8 cellular contexts compared by ENCODE assay signal in genomic region chr4:164977243-164978164, GRCh38. TPM values are rescaled to one million over a fixed set of nuclear protein-coding genes. Genes with fewer than 3 reads are reported as not detected.
DNase-seq lines count a peak whose midpoint lies in the region; ATAC-seq, FAIRE-seq and TF ChIP-seq lines count a peak whose summit lies in the region.

TRIM61 (minus strand) TSS chr4:164977657; CDS start chr4:164970002, 7,655 bp downstream.

- no peaks in the 10 kb centered on the region for H4K20me1 ChIP-seq in hepatocyte (ENCODE audit: insufficient read depth, poor library complexity, severe bottlenecking)

- no peaks in the 10 kb centered on the region for H3K4me1 ChIP-seq in colonic mucosa
- no peaks in the 10 kb centered on the region for H3K4me1 ChIP-seq in muscle layer of colon (ENCODE audit: insufficient read depth, low read length)
- H3K4me1 ChIP-seq in hepatocyte (ENCODE audit: insufficient read depth), result no peaks in the 10 kb centered on the region

- no peaks in the 10 kb centered on the region for H3K9me2 ChIP-seq in hepatocyte (replicated peaks; ENCODE audit: insufficient read depth)

- 91% methylated on average over 27 of the region's 27 CpGs for WGBS in hepatocyte (ENCODE audit: low lambda C conversion rate, missing lambda C conversion rate)

- H3K9ac ChIP-seq in colonic mucosa (ENCODE audit: low read depth in 2 of 2, low read length in 2 of 2), result no peak within 1 kb of the TSS
- H3K9ac ChIP-seq in muscle layer of colon (ENCODE audit: low read length), result peak within 1 kb of the TSS; percentile 16

- no peak within 1 kb of the TSS for H2AFZ ChIP-seq in hepatocyte

- H3K27me3 ChIP-seq in colonic mucosa, result no peaks in the 10 kb centered on the region
- H3K27me3 ChIP-seq in muscle layer of colon (ENCODE audit: control insufficient read depth in 1 of 2, insufficient read depth in 2 of 2, low read length in 2 of 2), result no peaks in the 10 kb centered on the region
- no peaks in the 10 kb centered on the region for H3K27me3 ChIP-seq in hepatocyte

- no peaks in the 10 kb centered on the region for H3K79me2 ChIP-seq in hepatocyte

- TF ChIP-seq CTCF in colonic mucosa (IDR thresholded peaks at IDR 0.05) (no peak), hepatocyte (IDR thresholded peaks at IDR 0.05; ENCODE audit: poor library complexity) (no peak)

- DNase-seq in GM18507 (ENCODE audit: extremely low spot score, insufficient read length, low read depth) (peak; percentile 77), colonic mucosa (peak; percentile 33), hepatocyte (ENCODE audit: low spot score) (no peak), D341Med (ENCODE audit: low spot score) (no peak)
- peak in 5 of 6 experiments; percentile 1 to 34 (median 17) for DNase-seq in stimulated activated naive CD4-positive, alpha-beta T cell (lab: John Stamatoyannopoulos, UW)

- no peak within 1 kb of the TSS for H3K27ac ChIP-seq in colonic mucosa
- H3K27ac ChIP-seq in muscle layer of colon (ENCODE audit: low read depth, low read length), result no peak within 1 kb of the TSS
- no peak within 1 kb of the TSS for H3K27ac ChIP-seq in hepatocyte

- no peak within 1 kb of the TSS for H3K4me2 ChIP-seq in hepatocyte

- H3K36me3 ChIP-seq in colonic mucosa (no peaks in the 10 kb centered on the region), muscle layer of colon (ENCODE audit: insufficient read depth, low read length) (no peaks in the 10 kb centered on the region), hepatocyte (replicated peaks; ENCODE audit: insufficient read depth, low read depth) (no peaks in the 10 kb centered on the region)

- no peaks in the 10 kb centered on the region for H3K9me3 ChIP-seq in colonic mucosa
- H3K9me3 ChIP-seq in muscle layer of colon (ENCODE audit: low read length), result no peaks in the 10 kb centered on the region
- H3K9me3 ChIP-seq in hepatocyte (ENCODE audit: low read depth), result no peaks in the 10 kb centered on the region

- peak; percentile 71 for ATAC-seq in HG02884 (IDR thresholded peaks at IDR 0.05; ENCODE audit: unreplicated experiment)
- peak; percentile 73 to 78 for ATAC-seq in activated CD4-positive, CD25-positive, alpha-beta regulatory T cell treated with anti-CD3 and anti-CD28 coated beads, Interleukin-2, amount 50 U/mL, for 24 hours

- intact Hi-C loops in colonic mucosa (cut with DNase I), result no loop called here

- H3K4me3 ChIP-seq in colonic mucosa, result no peak within 1 kb of the TSS
- H3K4me3 ChIP-seq in muscle layer of colon (ENCODE audit: low read depth in 1 of 2, low read length in 2 of 2), result peak within 1 kb of the TSS; percentile 64 to 68
- H3K4me3 ChIP-seq in hepatocyte, result no peak within 1 kb of the TSS

- FAIRE-seq in GM18507 (lab: Jason Lieb, UNC), result peak; percentile 84

RNA-seq across cellular contexts. Expression of gene TRIM61, which starts in this region (rescaled TPM):
- total RNA-seq in colonic mucosa, result under 1 TPM in 1 of 2 donors, not detected in 1; 0.49 TPM
- total RNA-seq in hepatocyte, result not detected in 2 replicates
- polyA plus RNA-seq in hepatocyte, result 0.16 TPM in 1 of 2 replicates, not detected in the other

Comparison
In these comparisons a context has a peak if more than half of its experiments do, and no peak if none do; other contexts are left out.
1. Peak in DNase-seq in colonic mucosa; RNA of the gene not detected or under 1 TPM.
2. DNase-seq: peak in GM18507 (single experiment) and stimulated activated naive CD4-positive, alpha-beta T cell (5 of 6); none in hepatocyte (single experiment) and D341Med (single experiment).
3. H3K4me3 ChIP-seq: peak in muscle layer of colon (2 of 2); none in colonic mucosa (single experiment) and hepatocyte (single experiment).